In genomic region chr6:112357801-112358200, GRCh38 we compare ENCODE assay signal across 20 cellular contexts. TPM values are rescaled to one million over a fixed set of nuclear protein-coding genes. Genes with fewer than 3 reads are reported as not detected.
A peak's percentile ranks its signal among the peaks of the same experiment; 100 is the strongest.
DNase-seq lines count a peak whose midpoint lies in the region; ATAC-seq and TF ChIP-seq lines count a peak whose summit lies in the region.
"Had no signal": no experiment of that assay in that cellular context is flagged by ENCODE, and none has a peak within 500 bp of the region (broad histone marks: within the 10 kb centered on the region; RNA-seq: fewer than 3 reads in every experiment).

No MANE protein-coding gene starts in this region.

- H3K4me3 ChIP-seq in AG10803 (ENCODE audit: low read length) (no peak overlapping the region), cardiac fibroblast (replicated peaks in 1 of 2; ENCODE audit: low read depth in 2 of 2, low read length in 2 of 2) (no peak overlapping the region)
- H3K4me3 ChIP-seq: lower lobe of right lung, prostate gland, SK-N-MC had no signal

- peaks cover 3% of the 10 kb centered on the region for H3K4me1 Mint-ChIP-seq in activated naive CD4-positive, alpha-beta T cell treated with anti-CD3 and anti-CD28 coated beads for 36 hours (ENCODE audit: low read depth)
- H3K4me1 Mint-ChIP-seq: activated naive CD8-positive, alpha-beta T cell treated with anti-CD3 and anti-CD28 coated beads, Interleukin-2, amount 10 ng/mL, durations not matched to agents 7 days and 5 days; natural killer cell had no signal

- no peaks in the 10 kb centered on the region for H3K9me3 Mint-ChIP-seq in activated naive CD4-positive, alpha-beta T cell treated with anti-CD3 and anti-CD28 coated beads for 36 hours
- H3K9me3 Mint-ChIP-seq: activated naive CD8-positive, alpha-beta T cell treated with anti-CD3 and anti-CD28 coated beads, Interleukin-2, amount 10 ng/mL, durations not matched to agents 7 days and 5 days; activated T-cell treated with anti-CD3 and anti-CD28 coated beads, Interleukin-2, amount 50 U/mL, for 24 hours; natural killer cell had no signal

- TF ChIP-seq CTCF in AG10803 (conservative IDR thresholded peaks at IDR 0.05; ENCODE audit: low read length) (no peak), cardiac fibroblast (IDR thresholded peaks at IDR 0.05; ENCODE audit: low read depth, low read length) (no peak), GM10266 (IDR thresholded peaks at IDR 0.05; ENCODE audit: control insufficient read depth, insufficient read depth, low read depth, missing control alignments) (no peak)

- no peak overlapping the region for H3K27ac Mint-ChIP-seq in activated naive CD4-positive, alpha-beta T cell treated with anti-CD3 and anti-CD28 coated beads for 36 hours
- H3K27ac Mint-ChIP-seq: activated naive CD8-positive, alpha-beta T cell treated with anti-CD3 and anti-CD28 coated beads, Interleukin-2, amount 10 ng/mL, durations not matched to agents 7 days and 5 days; activated T-cell treated with anti-CD3 and anti-CD28 coated beads, Interleukin-2, amount 50 U/mL, for 24 hours; natural killer cell had no signal

- CTCF ChIA-PET in activated naive CD4-positive, alpha-beta T cell treated with anti-CD3 and anti-CD28 coated beads for 36 hours (lab: Charles Lee): no interaction called here

- peaks cover 8% of the 10 kb centered on the region for H3K27me3 Mint-ChIP-seq in activated naive CD4-positive, alpha-beta T cell treated with anti-CD3 and anti-CD28 coated beads for 36 hours (ENCODE audit: low read depth)

- H3K4me3 Mint-ChIP-seq in activated naive CD4-positive, alpha-beta T cell treated with anti-CD3 and anti-CD28 coated beads for 36 hours: no peak overlapping the region
- H3K4me3 Mint-ChIP-seq: activated naive CD8-positive, alpha-beta T cell treated with anti-CD3 and anti-CD28 coated beads, Interleukin-2, amount 10 ng/mL, durations not matched to agents 7 days and 5 days; activated T-cell treated with anti-CD3 and anti-CD28 coated beads, Interleukin-2, amount 50 U/mL, for 24 hours; natural killer cell had no signal

- DNase-seq in AG10803 (ENCODE audit: low read depth) (peak; percentile 62), LHCN-M2 (ENCODE audit: low read depth) (peak; percentile 64), cardiac fibroblast (ENCODE audit: low read depth in 2 of 2) (peak; percentile 16 to 81), kidney tubule cell (ENCODE audit: low spot score) (peak; percentile 19), GM10266 (ENCODE audit: extremely low spot score) (no peak)
- DNase-seq in activated naive CD4-positive, alpha-beta T cell treated with anti-CD3 and anti-CD28 coated beads for 36 hours: no peak
- no peak for DNase-seq in NK-92 treated with Interleukin-12 subunit alpha and Interleukin-12 subunit beta, amount 100 ng/mL, for 24 hours (lab: John Stamatoyannopoulos, UW)
- DNase-seq: activated CD4-positive, alpha-beta T cell treated with anti-CD3 and anti-CD28 coated beads, Interleukin-2, amount 50 U/mL, for 4 hours; activated naive CD8-positive, alpha-beta T cell treated with anti-CD3 and anti-CD28 coated beads, Interleukin-2, amount 10 ng/mL, durations not matched to agents 7 days and 5 days; activated T-cell treated with anti-CD3 and anti-CD28 coated beads, Interleukin-2, amount 50 U/mL, for 24 hours; erythroblast; lower lobe of right lung; natural killer cell; NCI-H2029 treated with DMSO at 0.1 percent for 48 hours; NCI-H524 treated with DMSO at 0.1 percent for 48 hours; OCI-M1 had no signal

- intact Hi-C loops in activated naive CD4-positive, alpha-beta T cell treated with anti-CD3 and anti-CD28 coated beads for 36 hours (cut with micrococcal nuclease): no loop called here

- H3K36me3 Mint-ChIP-seq in activated naive CD4-positive, alpha-beta T cell treated with anti-CD3 and anti-CD28 coated beads for 36 hours (ENCODE audit: low read depth): no peaks in the 10 kb centered on the region
- H3K36me3 Mint-ChIP-seq: activated naive CD8-positive, alpha-beta T cell treated with anti-CD3 and anti-CD28 coated beads, Interleukin-2, amount 10 ng/mL, durations not matched to agents 7 days and 5 days; natural killer cell had no signal

- ATAC-seq in HG03159 (IDR thresholded peaks at IDR 0.05; ENCODE audit: unreplicated experiment): no peak
- ATAC-seq: lower lobe of right lung, natural killer cell had no signal

RNA-seq across cellular contexts. Expression of gene RFPL4B, which starts 10.7 kb away (rescaled TPM):
- not detected in 2 replicates for total RNA-seq in LHCN-M2 (2014; rRNA removed)
- not detected for polyA plus RNA-seq in LHCN-M2 (2012)
- not detected for total RNA-seq in activated naive CD4-positive, alpha-beta T cell treated with anti-CD3 and anti-CD28 coated beads for 36 hours
- total RNA-seq: activated naive CD8-positive, alpha-beta T cell treated with anti-CD3 and anti-CD28 coated beads, Interleukin-2, amount 10 ng/mL, durations not matched to agents 7 days and 5 days; chondrocyte; lower lobe of right lung; natural killer cell had no signal

Comparison
In these comparisons a context has a peak if more than half of its experiments do, and no peak if none do; other contexts are left out.
1. DNase-seq: peak in AG10803 (single experiment), LHCN-M2 (single experiment), cardiac fibroblast (2 of 2) and kidney tubule cell (single experiment); none in activated naive CD4-positive, alpha-beta T cell treated with anti-CD3 and anti-CD28 coated beads for 36 hours (single experiment), GM10266 (single experiment) and NK-92 treated with Interleukin-12 subunit alpha and Interleukin-12 subunit beta, amount 100 ng/mL, for 24 hours (single experiment).